In the genomic region with DNA sequence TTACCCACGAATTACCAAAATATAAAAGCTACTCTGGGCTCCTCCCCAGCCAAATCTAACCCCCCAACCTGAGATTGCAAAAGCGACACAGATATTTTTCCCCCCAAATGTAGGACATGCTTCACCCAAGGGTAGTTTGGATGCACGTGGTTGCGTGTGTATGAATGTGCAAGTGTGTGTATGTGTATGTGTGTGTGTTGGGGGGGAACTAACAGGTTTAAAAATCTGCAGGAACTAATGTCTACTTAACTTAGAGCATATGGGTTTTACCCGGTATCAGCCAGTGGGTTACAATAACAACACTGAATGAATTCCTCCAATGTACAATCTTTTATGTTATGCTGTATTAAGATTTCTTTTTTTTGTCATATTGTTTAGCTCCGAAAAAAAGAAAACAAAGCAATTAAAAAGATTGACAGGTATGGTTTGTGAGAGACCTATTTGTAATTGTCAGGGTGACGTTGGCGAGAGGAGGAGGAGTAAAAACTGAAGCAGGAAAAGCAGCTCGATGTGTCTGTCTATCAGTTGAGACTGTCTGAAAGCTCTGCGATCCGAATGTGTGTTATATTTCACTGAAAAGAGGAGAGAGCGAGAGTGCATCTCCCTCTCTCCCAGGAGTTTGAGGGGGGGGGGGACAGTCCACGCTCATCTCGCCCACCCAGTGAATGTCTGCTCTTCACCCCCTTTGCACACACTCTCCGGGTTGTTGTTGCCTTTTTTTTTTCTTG, we compare ENCODE assay signal across 8 cellular contexts. TPM values are rescaled to one million over a fixed set of nuclear protein-coding genes. Genes with fewer than 3 reads are reported as not detected.
DNase-seq lines count a peak whose midpoint lies in the region; ATAC-seq and TF ChIP-seq lines count a peak whose summit lies in the region.

TSS of gene TSHZ1 (plus strand) at position 524 of the 728 bp plus-strand sequence. CDS start 1,080 bp downstream, outside the sequence.

- CTCF ChIA-PET in CD4-positive, alpha-beta T cell (lab: Charles Lee), result interaction anchor here (0.6 kb wide), 1 partner anchor 170 kb away, joined by 3 read pairs; no protein-coding TSS in a partner anchor

- no peaks in the 10 kb centered on the region for H3K9me3 ChIP-seq in CD4-positive, alpha-beta T cell (ENCODE audit: control insufficient read depth, low read length)
- H3K9me3 ChIP-seq in ectodermal cell (ENCODE audit: control insufficient read depth, low read length) (no peaks in the 10 kb centered on the region), liver (ENCODE audit: control insufficient read depth in 4 of 4, low read length in 3 of 4) (no peaks in the 10 kb centered on the region)

- H3K9ac ChIP-seq in liver (ENCODE audit: low read depth in 1 of 2, low read length in 2 of 2), result peak within 1 kb of the TSS; percentile 81 to 91

- H3K27ac Mint-ChIP-seq in CD4-positive, alpha-beta T cell, result peak within 1 kb of the TSS; percentile 99

- H3K4me1 ChIP-seq in ectodermal cell (ENCODE audit: control insufficient read depth, insufficient read depth, low read length) (peaks cover 22% of the 10 kb centered on the region), liver (ENCODE audit: control insufficient read depth in 4 of 4, insufficient read depth in 4 of 4, low read length in 3 of 4) (peaks cover 3 to 57% (median 45%) of the 10 kb centered on the region in 4 donors)

- H3K36me3 ChIP-seq in ectodermal cell (ENCODE audit: control insufficient read depth, insufficient read depth, low read length) (no peaks in the 10 kb centered on the region), liver (ENCODE audit: control insufficient read depth in 4 of 4, insufficient read depth in 3 of 4, low read depth in 1 of 4, low read length in 3 of 4) (no peaks in the 10 kb centered on the region)

- DNase-seq in CD4-positive, alpha-beta T cell, result peak in 9 of 10 experiments; percentile 27 to 70 (median 42)
- peak; percentile 73 to 83 for DNase-seq in NCI-H524 (lab: John Stamatoyannopoulos, UW)
- peak; percentile 51 to 63 for DNase-seq in activated CD4-positive, alpha-beta T cell treated with anti-CD3 and anti-CD28 coated beads for 4 hours
- peak; percentile 27 for DNase-seq in stimulated activated CD8-positive, alpha-beta memory T cell treated with anti-CD3 and anti-CD28 coated beads, Interleukin-12 subunit alpha, Interleukin-12 subunit beta, amount 100 ng/mL, for 1 hour (ENCODE audit: low read depth)

- H3K4me3 ChIP-seq in ectodermal cell (ENCODE audit: insufficient read depth, low read depth, low read length) (peak within 1 kb of the TSS; percentile 76), liver (ENCODE audit: low read depth in 1 of 3, low read length in 3 of 3) (peak within 1 kb of the TSS; percentile 66 to 91 (median 77))

- H3K36me3 Mint-ChIP-seq in CD4-positive, alpha-beta T cell (ENCODE audit: low read depth), result peaks cover 38% of the 10 kb centered on the region

- no peaks in the 10 kb centered on the region for H3K27me3 Mint-ChIP-seq in CD4-positive, alpha-beta T cell

- H3K4me3 Mint-ChIP-seq in CD4-positive, alpha-beta T cell, result peak within 1 kb of the TSS; percentile 94

- TF ChIP-seq RAD21 in liver (IDR thresholded peaks at IDR 0.05), result peak; percentile 30 to 52

- POLR2A ChIA-PET in CD4-positive, alpha-beta T cell (lab: Charles Lee), result interaction anchor here (0.6 to 2.9 kb wide), 29 partner anchors 8 to 712 kb away, joined by 3 to 60 read pairs (median 5); partner anchors contain the start of gene ZNF407

- H3K27ac ChIP-seq in CD4-positive, alpha-beta T cell (ENCODE audit: low read depth, low read length), result peak within 1 kb of the TSS; percentile 78
- H3K27ac ChIP-seq in ectodermal cell (ENCODE audit: insufficient read depth, low read depth, low read length, poor library complexity, severe bottlenecking) (peak within 1 kb of the TSS; percentile 26), liver (ENCODE audit: low read depth in 1 of 2, low read length in 2 of 2) (peak within 1 kb of the TSS; percentile 94 to 97)

- 3 to 5% methylated on average over 12 of the region's 15 CpGs for WGBS in ectodermal cell, 2 experiments
- WGBS in liver, result 1% methylated on average over 15 of the region's 15 CpGs

- H3K9me3 Mint-ChIP-seq in CD4-positive, alpha-beta T cell, result no peaks in the 10 kb centered on the region

- no peaks in the 10 kb centered on the region for H3K27me3 ChIP-seq in CD4-positive, alpha-beta T cell (ENCODE audit: control insufficient read depth, insufficient read depth, low read length)
- H3K27me3 ChIP-seq in ectodermal cell (ENCODE audit: control insufficient read depth, insufficient read depth, low read length, poor library complexity, severe bottlenecking) (peaks cover 87% of the 10 kb centered on the region), liver (ENCODE audit: control insufficient read depth in 4 of 4, insufficient read depth in 4 of 4, low read length in 3 of 4) (no peaks in the 10 kb centered on the region)

- TF ChIP-seq CTCF in CD4-positive, alpha-beta T cell (IDR thresholded peaks at IDR 0.05), result no peak
- no peak for TF ChIP-seq CTCF in liver (IDR thresholded peaks at IDR 0.05; ENCODE audit: low read depth, low read length, missing input control)

- H3K4me1 Mint-ChIP-seq in CD4-positive, alpha-beta T cell (ENCODE audit: low read depth), result peaks cover 71% of the 10 kb centered on the region

- peak; percentile 62 for ATAC-seq in CD4-positive, alpha-beta T cell (ENCODE audit: poor library complexity)
- ATAC-seq in GM19351 (IDR thresholded peaks at IDR 0.05; ENCODE audit: unreplicated experiment), result peak; percentile 42
- peak; percentile 38 for ATAC-seq in HG03520 (IDR thresholded peaks at IDR 0.05; ENCODE audit: unreplicated experiment)

- intact Hi-C loops in CD4-positive, alpha-beta T cell (cut with DNase I, micrococcal nuclease), result loop anchor here (2.0 to 10.0 kb wide), 6 partner anchors 36 to 1614 kb away; partner anchors contain the start of genes CNDP2 (in 1 of the 2), ZNF236 (in 1 of the 2) and ZNF407 (in 1 of the 2)

TF ChIP-seq in liver, 16 proteins besides CTCF, POLR2A, EP300 and RAD21:
- peak; percentile 95 for TF ChIP-seq TAF1 (conservative IDR thresholded peaks at IDR 0.05)
- peak; percentile 51 for TF ChIP-seq YY1 (IDR thresholded peaks at IDR 0.05)
- TF ChIP-seq HNF4A (conservative IDR thresholded peaks at IDR 0.05), result peak in 1 of 2 donors; percentile 29
- TF ChIP-seq GABPA (IDR thresholded peaks at IDR 0.05 in 1 of 2, conservative IDR thresholded peaks at IDR 0.05 in 1 of 2), result peak in 1 of 2 donors; percentile 41
- no peak for TF ChIP-seq HNF4G (IDR thresholded peaks at IDR 0.05)
- TF ChIP-seq JUND (IDR thresholded peaks at IDR 0.05), result no peak
- TF ChIP-seq FOXA1 (IDR thresholded peaks at IDR 0.05), result no peak
- TF ChIP-seq, protein P1, sequence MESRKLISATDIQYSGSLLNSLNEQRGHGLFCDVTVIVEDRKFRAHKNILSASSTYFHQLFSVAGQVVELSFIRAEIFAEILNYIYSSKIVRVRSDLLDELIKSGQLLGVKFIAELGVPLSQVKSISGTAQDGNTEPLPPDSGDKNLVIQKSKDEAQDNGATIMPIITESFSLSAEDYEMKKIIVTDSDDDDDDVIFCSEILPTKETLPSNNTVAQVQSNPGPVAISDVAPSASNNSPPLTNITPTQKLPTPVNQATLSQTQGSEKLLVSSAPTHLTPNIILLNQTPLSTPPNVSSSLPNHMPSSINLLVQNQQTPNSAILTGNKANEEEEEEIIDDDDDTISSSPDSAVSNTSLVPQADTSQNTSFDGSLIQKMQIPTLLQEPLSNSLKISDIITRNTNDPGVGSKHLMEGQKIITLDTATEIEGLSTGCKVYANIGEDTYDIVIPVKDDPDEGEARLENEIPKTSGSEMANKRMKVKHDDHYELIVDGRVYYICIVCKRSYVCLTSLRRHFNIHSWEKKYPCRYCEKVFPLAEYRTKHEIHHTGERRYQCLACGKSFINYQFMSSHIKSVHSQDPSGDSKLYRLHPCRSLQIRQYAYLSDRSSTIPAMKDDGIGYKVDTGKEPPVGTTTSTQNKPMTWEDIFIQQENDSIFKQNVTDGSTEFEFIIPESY (IDR thresholded peaks at IDR 0.05), result peak; percentile 12
- no peak for TF ChIP-seq NR2F2 (IDR thresholded peaks at IDR 0.05)
- TF ChIP-seq, protein P2, sequence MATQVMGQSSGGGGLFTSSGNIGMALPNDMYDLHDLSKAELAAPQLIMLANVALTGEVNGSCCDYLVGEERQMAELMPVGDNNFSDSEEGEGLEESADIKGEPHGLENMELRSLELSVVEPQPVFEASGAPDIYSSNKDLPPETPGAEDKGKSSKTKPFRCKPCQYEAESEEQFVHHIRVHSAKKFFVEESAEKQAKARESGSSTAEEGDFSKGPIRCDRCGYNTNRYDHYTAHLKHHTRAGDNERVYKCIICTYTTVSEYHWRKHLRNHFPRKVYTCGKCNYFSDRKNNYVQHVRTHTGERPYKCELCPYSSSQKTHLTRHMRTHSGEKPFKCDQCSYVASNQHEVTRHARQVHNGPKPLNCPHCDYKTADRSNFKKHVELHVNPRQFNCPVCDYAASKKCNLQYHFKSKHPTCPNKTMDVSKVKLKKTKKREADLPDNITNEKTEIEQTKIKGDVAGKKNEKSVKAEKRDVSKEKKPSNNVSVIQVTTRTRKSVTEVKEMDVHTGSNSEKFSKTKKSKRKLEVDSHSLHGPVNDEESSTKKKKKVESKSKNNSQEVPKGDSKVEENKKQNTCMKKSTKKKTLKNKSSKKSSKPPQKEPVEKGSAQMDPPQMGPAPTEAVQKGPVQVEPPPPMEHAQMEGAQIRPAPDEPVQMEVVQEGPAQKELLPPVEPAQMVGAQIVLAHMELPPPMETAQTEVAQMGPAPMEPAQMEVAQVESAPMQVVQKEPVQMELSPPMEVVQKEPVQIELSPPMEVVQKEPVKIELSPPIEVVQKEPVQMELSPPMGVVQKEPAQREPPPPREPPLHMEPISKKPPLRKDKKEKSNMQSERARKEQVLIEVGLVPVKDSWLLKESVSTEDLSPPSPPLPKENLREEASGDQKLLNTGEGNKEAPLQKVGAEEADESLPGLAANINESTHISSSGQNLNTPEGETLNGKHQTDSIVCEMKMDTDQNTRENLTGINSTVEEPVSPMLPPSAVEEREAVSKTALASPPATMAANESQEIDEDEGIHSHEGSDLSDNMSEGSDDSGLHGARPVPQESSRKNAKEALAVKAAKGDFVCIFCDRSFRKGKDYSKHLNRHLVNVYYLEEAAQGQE (IDR thresholded peaks at IDR 0.05), result peak; percentile 71
- peak in 1 of 2 donors; percentile 32 for TF ChIP-seq RXRA (IDR thresholded peaks at IDR 0.05)
- TF ChIP-seq SP1 (IDR thresholded peaks at IDR 0.05), result peak; percentile 33
- TF ChIP-seq EGR1 (IDR thresholded peaks at IDR 0.05; ENCODE audit: low read depth in 2 of 2), result peak in 1 of 2 donors; percentile 36
- TF ChIP-seq, protein P3, sequence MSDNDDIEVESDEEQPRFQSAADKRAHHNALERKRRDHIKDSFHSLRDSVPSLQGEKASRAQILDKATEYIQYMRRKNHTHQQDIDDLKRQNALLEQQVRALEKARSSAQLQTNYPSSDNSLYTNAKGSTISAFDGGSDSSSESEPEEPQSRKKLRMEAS (IDR thresholded peaks at IDR 0.05), result peak; percentile 14

RNA-seq across cellular contexts. Expression of gene TSHZ1, which starts in this region (rescaled TPM):
- total RNA-seq in CD4-positive, alpha-beta T cell, result 10 to 100 TPM; 19.9 to 21.5 TPM
- polyA plus RNA-seq in ectodermal cell (2013, experiment 1 of 4), result 3.2 TPM
- 1.7 TPM for polyA plus RNA-seq in ectodermal cell (2013, experiment 2 of 4)
- 5.3 TPM for polyA plus RNA-seq in ectodermal cell (2013, experiment 3 of 4)
- 5.0 TPM for polyA plus RNA-seq in ectodermal cell (2013, experiment 4 of 4)
- total RNA-seq in liver, result 1 to 10 TPM; 4.2 to 6.6 TPM
- 1 to 10 TPM; 5.6 TPM for polyA plus RNA-seq in liver

Comparison
In these comparisons a context has a peak if more than half of its experiments do, and no peak if none do; other contexts are left out.
1. Peak in every context shown above with its lines: DNase-seq, ATAC-seq, H3K4me3 ChIP-seq and H3K27ac ChIP-seq.
2. DNase-seq: peak in every context shown above with its lines; median percentile 78 in NCI-H524; 57 in activated CD4-positive, alpha-beta T cell treated with anti-CD3 and anti-CD28 coated beads for 4 hours; 42 in CD4-positive, alpha-beta T cell; 27 in stimulated activated CD8-positive, alpha-beta memory T cell treated with anti-CD3 and anti-CD28 coated beads, Interleukin-12 subunit alpha, Interleukin-12 subunit beta, amount 100 ng/mL, for 1 hour.
3. H3K27ac ChIP-seq: peak in every context shown above with its lines; median percentile 96 in liver; 78 in CD4-positive, alpha-beta T cell; 26 in ectodermal cell.